Comparison of ENCODE assay signal across 1 cellular context in the genomic region with DNA sequence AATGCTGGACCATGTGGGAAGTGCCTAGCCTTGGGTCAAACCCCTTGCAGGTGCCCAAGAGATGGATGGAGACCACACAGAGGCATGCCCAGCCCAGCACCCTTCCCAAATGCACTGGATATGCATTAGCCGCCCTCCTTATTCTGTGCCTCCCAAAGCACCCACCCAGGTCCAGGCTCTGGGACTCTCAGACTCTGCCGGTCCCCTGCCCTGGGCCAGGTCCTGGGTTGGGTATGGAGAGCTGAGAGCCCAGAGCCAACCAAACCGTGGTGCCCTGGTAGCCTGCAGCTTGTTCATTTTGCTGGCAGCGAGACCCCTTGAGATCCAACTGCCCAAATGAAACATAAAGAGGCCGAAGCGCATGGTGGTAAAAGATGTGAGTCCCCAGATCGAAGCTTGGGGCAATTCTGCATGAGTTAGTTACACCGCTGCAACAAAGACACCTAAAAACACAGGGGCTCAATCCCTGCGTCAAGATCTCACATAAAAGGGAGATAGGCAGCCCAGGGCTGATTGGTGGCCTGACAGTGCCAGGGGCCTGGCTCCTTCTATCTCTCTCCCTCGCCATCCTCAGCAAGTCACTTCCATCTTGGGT.
TF ChIP-seq lines count a peak whose summit lies in the region.

No MANE protein-coding gene starts in this region.

TF ChIP-seq in HepG2, 621 proteins besides CTCF, POLR2A, EP300 and RAD21 (continued from another document):
- TF ChIP-seq CEBPZ (IDR thresholded peaks at IDR 0.05; ENCODE audit: low read length): no peak
